ENCODE assay signal across 15 cellular contexts in genomic region chr1:90358448-90358847, GRCh38.
DNase-seq lines count a peak whose midpoint lies in the region; ATAC-seq lines count a peak whose summit lies in the region.
"Had no signal": no experiment of that assay in that cellular context is flagged by ENCODE, and none has a peak within 500 bp of the region (broad histone marks: within the 10 kb centered on the region; RNA-seq: fewer than 3 reads in every experiment).

No MANE protein-coding gene starts in this region.

- peak; percentile 19 for DNase-seq in NCI-H69 (lab: John Stamatoyannopoulos, UW)
- no peak for DNase-seq in AG20443 (ENCODE audit: low spot score)
- DNase-seq: Caco-2; CD4-positive, CD25-positive, alpha-beta regulatory T cell; DMS53; NCI-H187 treated with DMSO at 0.1 percent for 48 hours; PC-9; SW 1271 had no signal

- ATAC-seq in GM18502 (IDR thresholded peaks at IDR 0.05; ENCODE audit: poor library complexity, unreplicated experiment) (peak; percentile 52), GM19328 (IDR thresholded peaks at IDR 0.05; ENCODE audit: unreplicated experiment) (peak; percentile 42), HG02852 (IDR thresholded peaks at IDR 0.05; ENCODE audit: unreplicated experiment) (peak; percentile 41), GM19467 (IDR thresholded peaks at IDR 0.05; ENCODE audit: unreplicated experiment) (no peak), HG02884 (IDR thresholded peaks at IDR 0.05; ENCODE audit: unreplicated experiment) (no peak)
- ATAC-seq: GM23338, HCT116 had no signal

Comparison
In these comparisons a context has a peak if more than half of its experiments do, and no peak if none do; other contexts are left out.
1. ATAC-seq: peak in GM18502 (single experiment), GM19328 (single experiment) and HG02852 (single experiment); none in GM19467 (single experiment) and HG02884 (single experiment).